ENCODE assay signal across 2 cellular contexts in the genomic region with DNA sequence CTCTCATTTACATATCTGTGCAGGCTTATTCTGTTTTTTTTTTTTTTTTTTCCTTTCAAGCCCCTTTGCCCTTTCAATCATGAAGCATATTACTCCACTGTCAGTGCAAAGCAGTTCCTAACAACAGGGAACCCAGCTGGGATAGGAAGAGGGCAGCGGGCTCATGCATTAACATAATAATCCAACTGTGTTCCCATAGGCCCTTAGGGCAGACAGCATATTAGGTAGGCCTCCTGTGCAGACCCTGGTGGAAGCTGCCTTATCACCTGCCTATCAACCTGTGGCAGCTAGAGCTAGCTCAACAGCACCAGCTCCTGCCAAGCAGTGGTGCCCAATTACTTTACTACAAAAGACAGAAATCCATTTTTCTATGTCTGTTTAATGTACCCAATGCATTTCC.
TF ChIP-seq lines count a peak whose summit lies in the region.

No MANE protein-coding gene starts in this region.

TF ChIP-seq in H1, 55 proteins besides CTCF, POLR2A, EP300 and RAD21:
- TF ChIP-seq GTF2F1 (IDR thresholded peaks at IDR 0.05; ENCODE audit: borderline replicate concordance, low read depth, low read length) (no peak), TCF12 (IDR thresholded peaks at IDR 0.05; ENCODE audit: low read depth, low read length) (no peak)

TF ChIP-seq in neural cell, 6 proteins besides CTCF, POLR2A, EP300 and RAD21:
- TF ChIP-seq TAF1 (IDR thresholded peaks at IDR 0.05; ENCODE audit: low read depth) (no peak), EZH2 (IDR thresholded peaks at IDR 0.05; ENCODE audit: borderline replicate concordance, insufficient read depth, low read length, poor library complexity, severe bottlenecking) (no peak), POLR2AphosphoS5 (IDR thresholded peaks at IDR 0.05) (peak; percentile 29)
- TF ChIP-seq, protein P1, sequence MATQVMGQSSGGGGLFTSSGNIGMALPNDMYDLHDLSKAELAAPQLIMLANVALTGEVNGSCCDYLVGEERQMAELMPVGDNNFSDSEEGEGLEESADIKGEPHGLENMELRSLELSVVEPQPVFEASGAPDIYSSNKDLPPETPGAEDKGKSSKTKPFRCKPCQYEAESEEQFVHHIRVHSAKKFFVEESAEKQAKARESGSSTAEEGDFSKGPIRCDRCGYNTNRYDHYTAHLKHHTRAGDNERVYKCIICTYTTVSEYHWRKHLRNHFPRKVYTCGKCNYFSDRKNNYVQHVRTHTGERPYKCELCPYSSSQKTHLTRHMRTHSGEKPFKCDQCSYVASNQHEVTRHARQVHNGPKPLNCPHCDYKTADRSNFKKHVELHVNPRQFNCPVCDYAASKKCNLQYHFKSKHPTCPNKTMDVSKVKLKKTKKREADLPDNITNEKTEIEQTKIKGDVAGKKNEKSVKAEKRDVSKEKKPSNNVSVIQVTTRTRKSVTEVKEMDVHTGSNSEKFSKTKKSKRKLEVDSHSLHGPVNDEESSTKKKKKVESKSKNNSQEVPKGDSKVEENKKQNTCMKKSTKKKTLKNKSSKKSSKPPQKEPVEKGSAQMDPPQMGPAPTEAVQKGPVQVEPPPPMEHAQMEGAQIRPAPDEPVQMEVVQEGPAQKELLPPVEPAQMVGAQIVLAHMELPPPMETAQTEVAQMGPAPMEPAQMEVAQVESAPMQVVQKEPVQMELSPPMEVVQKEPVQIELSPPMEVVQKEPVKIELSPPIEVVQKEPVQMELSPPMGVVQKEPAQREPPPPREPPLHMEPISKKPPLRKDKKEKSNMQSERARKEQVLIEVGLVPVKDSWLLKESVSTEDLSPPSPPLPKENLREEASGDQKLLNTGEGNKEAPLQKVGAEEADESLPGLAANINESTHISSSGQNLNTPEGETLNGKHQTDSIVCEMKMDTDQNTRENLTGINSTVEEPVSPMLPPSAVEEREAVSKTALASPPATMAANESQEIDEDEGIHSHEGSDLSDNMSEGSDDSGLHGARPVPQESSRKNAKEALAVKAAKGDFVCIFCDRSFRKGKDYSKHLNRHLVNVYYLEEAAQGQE (IDR thresholded peaks at IDR 0.05; ENCODE audit: borderline replicate concordance): peak; percentile 33
